9 cellular contexts compared by ENCODE assay signal in the genomic region with DNA sequence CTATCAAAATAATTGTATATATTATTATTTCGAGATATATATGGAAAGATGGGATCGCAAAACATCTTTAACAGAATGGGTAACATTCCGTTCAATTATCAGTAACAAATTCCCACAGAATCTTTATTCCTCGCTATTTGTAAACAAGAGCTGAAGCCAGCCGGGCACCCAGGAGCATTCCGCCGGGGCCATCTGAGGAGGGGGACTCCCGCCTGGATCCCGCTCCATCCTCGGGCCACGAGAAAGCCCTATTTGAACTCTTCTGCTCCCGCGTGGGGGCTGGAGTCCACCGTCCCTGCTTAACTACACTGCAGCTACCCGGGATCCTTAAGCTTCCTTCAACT. TPM values are rescaled to one million over a fixed set of nuclear protein-coding genes. Genes with fewer than 3 reads are reported as not detected.
DNase-seq lines count a peak whose midpoint lies in the region; ATAC-seq and TF ChIP-seq lines count a peak whose summit lies in the region.
"Had no signal": no experiment of that assay in that cellular context is flagged by ENCODE, and none has a peak within 500 bp of the region (broad histone marks: within the 10 kb centered on the region; RNA-seq: fewer than 3 reads in every experiment).

No MANE protein-coding gene starts in this region.

- no peak for TF ChIP-seq CTCF in fibroblast of villous mesenchyme (IDR thresholded peaks at IDR 0.05; ENCODE audit: insufficient read depth, low read depth, low read length)
- no peak for TF ChIP-seq CTCF in prostate gland (IDR thresholded peaks at IDR 0.05)

- peak overlapping the region; percentile 59 to 79 (median 65) for H3K4me3 Mint-ChIP-seq in T-cell

- POLR2A ChIA-PET in T-cell (lab: Charles Lee), result no interaction called here

- no peak overlapping the region for H3K27ac Mint-ChIP-seq in T-cell

- H3K4me3 ChIP-seq in fibroblast of villous mesenchyme (ENCODE audit: low read depth, low read length), result peak overlapping the region; percentile 77
- peak overlapping the region; percentile 74 to 80 for H3K4me3 ChIP-seq in prostate gland

- H3K36me3 ChIP-seq in prostate gland, result no peaks in the 10 kb centered on the region

- H3K9me3 ChIP-seq in prostate gland, result no peaks in the 10 kb centered on the region

- peaks cover 8 to 14% (median 11%) of the 10 kb centered on the region in 3 donors for H3K4me1 Mint-ChIP-seq in T-cell

- DNase-seq in EL (peak; percentile 32), T-cell (peak in 1 of 34 experiments; percentile 4), fibroblast of villous mesenchyme (ENCODE audit: low read depth) (no peak), prostate gland (ENCODE audit: low spot score) (peak; percentile 10), NCI-H2081 treated with DMSO at 0.1 percent for 48 hours (lab: John Stamatoyannopoulos, UW) (no peak), NCI-H2107 treated with DMSO at 0.1 percent for 48 hours (lab: John Stamatoyannopoulos, UW; ENCODE audit: unreplicated experiment) (no peak)
- DNase-seq: hippocampal formation had no signal

- H3K4me1 ChIP-seq in prostate gland (replicated peaks), result no peaks in the 10 kb centered on the region

- H3K36me3 Mint-ChIP-seq in T-cell, result no peaks in the 10 kb centered on the region

- peaks cover 0 to 5% (median 0%) of the 10 kb centered on the region in 3 donors for H3K9me3 Mint-ChIP-seq in T-cell

- peaks cover 18 to 21% of the 10 kb centered on the region in 2 donors for H3K27me3 Mint-ChIP-seq in T-cell

- no peak for TF ChIP-seq POLR2A in prostate gland (IDR thresholded peaks at IDR 0.05)

- WGBS in prostate gland, result 7% methylated on average over 15 of the region's 15 CpGs

- intact Hi-C loops in prostate gland (cut with DNase I), result no loop called here

- ATAC-seq in T-cell (replicated peaks in 1 of 4), result no peak
- no peak for ATAC-seq in HG03442 (IDR thresholded peaks at IDR 0.05; ENCODE audit: unreplicated experiment)
- no peak for ATAC-seq in GM21526 (IDR thresholded peaks at IDR 0.05; ENCODE audit: low FRiP score, unreplicated experiment)

- H3K27ac ChIP-seq in prostate gland, result peak overlapping the region; percentile 78 to 80

- H3K27me3 ChIP-seq in prostate gland (replicated peaks; ENCODE audit: insufficient read depth), result no peaks in the 10 kb centered on the region

- CTCF ChIA-PET in T-cell (lab: Charles Lee), result no interaction called here

RNA-seq across cellular contexts. Expression of a gene that starts 0.7 kb away (rescaled TPM):
- under 1 TPM in 2 of 5 donors, not detected in 3; 0.15 to 0.30 TPM for total RNA-seq in T-cell
- total RNA-seq in fibroblast of villous mesenchyme, result 111 and 120 TPM in 2 replicates
- 10 to 100 TPM; 26.2 to 28.3 TPM for total RNA-seq in prostate gland

RNA-seq across cellular contexts. Expression of a gene that starts 14.5 kb away (rescaled TPM):
- 10 to 100 TPM; 12.1 to 17.3 (median 14.5) TPM for total RNA-seq in T-cell
- 70.2 and 104 TPM in 2 replicates for total RNA-seq in fibroblast of villous mesenchyme
- 10 to 100 TPM; 42.3 to 57.7 TPM for total RNA-seq in prostate gland

Comparison
In these comparisons a context has a peak if more than half of its experiments do, and no peak if none do; other contexts are left out.
1. DNase-seq: peak in EL (single experiment) and prostate gland (single experiment); none in fibroblast of villous mesenchyme (single experiment), NCI-H2081 treated with DMSO at 0.1 percent for 48 hours (single experiment) and NCI-H2107 treated with DMSO at 0.1 percent for 48 hours (single experiment).
2. RNA of a gene that starts 0.7 kb away (total RNA-seq): 111 to 120 TPM in fibroblast of villous mesenchyme and 26.2 to 28.3 TPM in prostate gland; 0.15 to 0.30 TPM in T-cell; every median in the first group is over 10 times any median in the second.